In genomic region chr11:92510591-92510990, GRCh38 we compare ENCODE assay signal across 1 cellular context.
TF ChIP-seq lines count a peak whose summit lies in the region.

No MANE protein-coding gene starts in this region.

TF ChIP-seq in GM23338, 12 proteins besides CTCF, POLR2A, EP300 and RAD21:
- TF ChIP-seq ZNF462 (CRISPR knock-in tag; IDR thresholded peaks at IDR 0.05) (no peak), REST (IDR thresholded peaks at IDR 0.05; ENCODE audit: unreplicated experiment) (no peak), ZNF114 (CRISPR knock-in tag; IDR thresholded peaks at IDR 0.05) (no peak), POLR2AphosphoS5 (IDR thresholded peaks at IDR 0.05; ENCODE audit: low read depth) (no peak), STAT1 (IDR thresholded peaks at IDR 0.05; ENCODE audit: unreplicated experiment) (no peak), CREB1 (CRISPR knock-in tag; IDR thresholded peaks at IDR 0.05; ENCODE audit: low read depth) (no peak), ETS1 (IDR thresholded peaks at IDR 0.05) (no peak), JUNB (IDR thresholded peaks at IDR 0.05; ENCODE audit: unreplicated experiment) (no peak), EZH2phosphoT487 (IDR thresholded peaks at IDR 0.05; ENCODE audit: unreplicated experiment) (no peak), ZNF331 (CRISPR knock-in tag; IDR thresholded peaks at IDR 0.05; ENCODE audit: low read depth) (no peak), EZH2 (IDR thresholded peaks at IDR 0.05; ENCODE audit: low read depth, unreplicated experiment) (no peak), NANOG (IDR thresholded peaks at IDR 0.05; ENCODE audit: borderline replicate concordance) (no peak)
